In genomic region chr20:368915-369314, GRCh38 we compare ENCODE assay signal across 16 cellular contexts. TPM values are rescaled to one million over a fixed set of nuclear protein-coding genes. Genes with fewer than 3 reads are reported as not detected.
DNase-seq lines count a peak whose midpoint lies in the region; ATAC-seq and TF ChIP-seq lines count a peak whose summit lies in the region.
"Had no signal": no experiment of that assay in that cellular context is flagged by ENCODE, and none has a peak within 500 bp of the region (broad histone marks: within the 10 kb centered on the region; RNA-seq: fewer than 3 reads in every experiment).

No MANE protein-coding gene starts in this region.

- no peak overlapping the region for H2AFZ ChIP-seq in PC-3 (ENCODE audit: low read length)

- no peak for ATAC-seq in activated T-cell treated with anti-CD3 and anti-CD28 coated beads, Interleukin-2, amount 50 U/mL, for 72 hours (replicated peaks in 1 of 2)
- ATAC-seq in activated T-cell treated with anti-CD3 and anti-CD28 coated beads, Interleukin-2, amount 50 U/mL, for 4 hours: no peak
- ATAC-seq in PC-3 (no peak), GM19035 (IDR thresholded peaks at IDR 0.05; ENCODE audit: unreplicated experiment) (no peak)
- ATAC-seq: CD8-positive, alpha-beta T cell had no signal

- H3K36me3 ChIP-seq in PC-3 (ENCODE audit: low read depth, low read length) (no peaks in the 10 kb centered on the region), HAP-1 (replicated peaks) (no peaks in the 10 kb centered on the region)

- peaks cover 4% of the 10 kb centered on the region for H3F3A ChIP-seq in PC-3 (ENCODE audit: low read length, unreplicated experiment)

- H3K79me2 ChIP-seq in PC-3 (ENCODE audit: low read length): peaks cover 5% of the 10 kb centered on the region; the same call in 1 of the 2 replicates

- no peak overlapping the region for H3K9ac ChIP-seq in PC-3 (ENCODE audit: low read length)
- H3K9ac ChIP-seq: KMS-11 had no signal

- H3K4me1 Mint-ChIP-seq in activated T-cell treated with anti-CD3 and anti-CD28 coated beads, Interleukin-2, amount 50 U/mL, for 72 hours (ENCODE audit: low read depth): peaks cover 74% of the 10 kb centered on the region
- H3K4me1 Mint-ChIP-seq in activated T-cell treated with anti-CD3 and anti-CD28 coated beads, Interleukin-2, amount 50 U/mL, for 4 hours (ENCODE audit: low read depth): peaks cover 33% of the 10 kb centered on the region
- peaks cover 22% of the 10 kb centered on the region for H3K4me1 Mint-ChIP-seq in brain
- H3K4me1 Mint-ChIP-seq in type B pancreatic cell (ENCODE audit: unreplicated experiment): peaks cover 29% of the 10 kb centered on the region

- H3K9me3 ChIP-seq in PC-3 (ENCODE audit: low read length) (no peaks in the 10 kb centered on the region), HAP-1 (no peaks in the 10 kb centered on the region)

- H3K4me2 ChIP-seq in PC-3 (ENCODE audit: low read length): no peak overlapping the region
- H3K4me2 ChIP-seq: KMS-11 had no signal

- no peak overlapping the region for H3K4me3 Mint-ChIP-seq in activated T-cell treated with anti-CD3 and anti-CD28 coated beads, Interleukin-2, amount 50 U/mL, for 72 hours
- H3K4me3 Mint-ChIP-seq in activated T-cell treated with anti-CD3 and anti-CD28 coated beads, Interleukin-2, amount 50 U/mL, for 4 hours: no peak overlapping the region
- no peak overlapping the region for H3K4me3 Mint-ChIP-seq in brain
- H3K4me3 Mint-ChIP-seq in type B pancreatic cell: peak overlapping the region; percentile 53
- H3K4me3 Mint-ChIP-seq: CD8-positive, alpha-beta T cell had no signal

- no peaks in the 10 kb centered on the region for H3K9me3 Mint-ChIP-seq in activated T-cell treated with anti-CD3 and anti-CD28 coated beads, Interleukin-2, amount 50 U/mL, for 72 hours
- H3K9me3 Mint-ChIP-seq in activated T-cell treated with anti-CD3 and anti-CD28 coated beads, Interleukin-2, amount 50 U/mL, for 4 hours: no peaks in the 10 kb centered on the region
- H3K9me3 Mint-ChIP-seq in brain: peaks cover 0 to 9% (median 0%) of the 10 kb centered on the region in 5 experiments
- no peaks in the 10 kb centered on the region for H3K9me3 Mint-ChIP-seq in type B pancreatic cell
- H3K9me3 Mint-ChIP-seq: CD8-positive, alpha-beta T cell had no signal

- H3K27ac ChIP-seq in PC-3 (ENCODE audit: low read length): peak overlapping the region; percentile 92; the same call in 1 of the 2 replicates
- H3K27ac ChIP-seq: KMS-11 had no signal

- no peaks in the 10 kb centered on the region for H3K27me3 Mint-ChIP-seq in activated T-cell treated with anti-CD3 and anti-CD28 coated beads, Interleukin-2, amount 50 U/mL, for 72 hours (ENCODE audit: low read depth)
- H3K27me3 Mint-ChIP-seq in activated T-cell treated with anti-CD3 and anti-CD28 coated beads, Interleukin-2, amount 50 U/mL, for 4 hours (ENCODE audit: low read depth): peaks cover 2% of the 10 kb centered on the region
- H3K27me3 Mint-ChIP-seq in brain (peaks cover 19% of the 10 kb centered on the region), type B pancreatic cell (no peaks in the 10 kb centered on the region)

- H3K9me2 ChIP-seq in PC-3 (replicated peaks; ENCODE audit: low read length): no peaks in the 10 kb centered on the region

- TF ChIP-seq CTCF in PC-3 (conservative IDR thresholded peaks at IDR 0.05; ENCODE audit: low read depth, low read length) (no peak), brain (conservative IDR thresholded peaks at IDR 0.05) (no peak), type B pancreatic cell (conservative IDR thresholded peaks at IDR 0.05) (no peak)

- H4K20me1 ChIP-seq in PC-3 (ENCODE audit: low read length): no peaks in the 10 kb centered on the region

- no peak for DNase-seq in activated T-cell treated with anti-CD3 and anti-CD28 coated beads, Interleukin-2, amount 50 U/mL, for 72 hours
- DNase-seq in activated T-cell treated with anti-CD3 and anti-CD28 coated beads, Interleukin-2, amount 50 U/mL, for 4 hours: no peak
- no peak for DNase-seq in PC-3
- DNase-seq in type B pancreatic cell (ENCODE audit: extremely low spot score, unreplicated experiment): no peak
- DNase-seq in NCI-H1048 (lab: John Stamatoyannopoulos, UW): no peak
- DNase-seq in HAP-1 (ENCODE audit: low spot score in 2 of 2): no peak
- DNase-seq: ACHN; CD8-positive, alpha-beta T cell; DMS 273 treated with DMSO at 0.1 percent for 48 hours; GOT3; NCI-H187 treated with DMSO at 0.1 percent for 48 hours; NCI-H2171; NCI-H510A had no signal

- no peaks in the 10 kb centered on the region for H3K27me3 ChIP-seq in PC-3 (ENCODE audit: low read length)
- H3K27me3 ChIP-seq in HAP-1 (ENCODE audit: low read depth): no peaks in the 10 kb centered on the region

- no peak overlapping the region for H3K4me3 ChIP-seq in PC-3 (ENCODE audit: low read length)
- no peak overlapping the region for H3K4me3 ChIP-seq in HAP-1

- BruUV-seq in PC-3 (replicated peaks; lab: Mats Ljungman, UMichigan): no TSS peak

- in situ Hi-C loops in HAP-1 (cut with MboI; ENCODE audit: low sequenced_read_pairs): no loop called here

- CTCF ChIA-PET in PC-3 (lab: Charles Lee): interaction anchor here (0.6 kb wide), 1 partner anchor 31 kb away, joined by 3 read pairs; no protein-coding TSS in a partner anchor

- H3K36me3 Mint-ChIP-seq in activated T-cell treated with anti-CD3 and anti-CD28 coated beads, Interleukin-2, amount 50 U/mL, for 72 hours (ENCODE audit: insufficient read depth in 2 of 2): no peaks in the 10 kb centered on the region
- no peaks in the 10 kb centered on the region for H3K36me3 Mint-ChIP-seq in activated T-cell treated with anti-CD3 and anti-CD28 coated beads, Interleukin-2, amount 50 U/mL, for 4 hours (ENCODE audit: insufficient read depth)
- no peaks in the 10 kb centered on the region for H3K36me3 Mint-ChIP-seq in brain
- H3K36me3 Mint-ChIP-seq in type B pancreatic cell: no peaks in the 10 kb centered on the region
- H3K36me3 Mint-ChIP-seq: CD8-positive, alpha-beta T cell had no signal

- intact Hi-C loops in PC-3 (cut with micrococcal nuclease): no loop called here

- POLR2A ChIA-PET in PC-3 (lab: Charles Lee; ENCODE audit: unreplicated experiment): no interaction called here

- peak overlapping the region; percentile 36 for H3K27ac Mint-ChIP-seq in activated T-cell treated with anti-CD3 and anti-CD28 coated beads, Interleukin-2, amount 50 U/mL, for 72 hours
- H3K27ac Mint-ChIP-seq in brain: peak overlapping the region in 3 of 5 experiments; percentile 16 to 44 (median 32)
- peak overlapping the region; percentile 81 for H3K27ac Mint-ChIP-seq in type B pancreatic cell
- H3K27ac Mint-ChIP-seq: CD8-positive, alpha-beta T cell had no signal

- H3K4me1 ChIP-seq in PC-3 (ENCODE audit: insufficient read depth, low read length): peaks cover 86% of the 10 kb centered on the region
- peaks cover 17% of the 10 kb centered on the region for H3K4me1 ChIP-seq in HAP-1

RNA-seq across cellular contexts. Expression of gene TRIB3, which starts 11.6 kb away (rescaled TPM):
- total RNA-seq in activated T-cell treated with anti-CD3 and anti-CD28 coated beads, Interleukin-2, amount 50 U/mL, for 72 hours: 100 to 1,000 TPM; 165 to 281 TPM
- total RNA-seq in activated T-cell treated with anti-CD3 and anti-CD28 coated beads, Interleukin-2, amount 50 U/mL, for 4 hours: 10 to 100 TPM; 34.6 to 45.2 (median 37.0) TPM
- 160 and 193 TPM in 2 replicates for total RNA-seq in PC-3 (2014; rRNA removed)
- polyA plus RNA-seq in brain (ENCODE audit: insufficient read depth, low read depth, low replicate concordance): 28.7 TPM
- total RNA-seq in type B pancreatic cell (ENCODE audit: low replicate concordance): 8.3 and 17.0 TPM in 2 replicates

RNA-seq across cellular contexts. Expression of gene NRSN2, which starts 22.0 kb away (rescaled TPM):
- total RNA-seq in activated T-cell treated with anti-CD3 and anti-CD28 coated beads, Interleukin-2, amount 50 U/mL, for 72 hours: 10 to 100 TPM; 12.9 to 14.7 TPM
- 1 to 10 TPM; 2.7 to 3.2 (median 2.8) TPM for total RNA-seq in activated T-cell treated with anti-CD3 and anti-CD28 coated beads, Interleukin-2, amount 50 U/mL, for 4 hours
- total RNA-seq in PC-3 (2014; rRNA removed): 50.7 and 55.7 TPM in 2 replicates
- 185 TPM for polyA plus RNA-seq in brain (ENCODE audit: insufficient read depth, low read depth, low replicate concordance)
- 33.8 and 43.0 TPM in 2 replicates for total RNA-seq in type B pancreatic cell (ENCODE audit: low replicate concordance)

RNA-seq across cellular contexts. Expression of gene RBCK1, which starts 39.2 kb away (rescaled TPM):
- 100 to 1,000 TPM; 176 to 198 TPM for total RNA-seq in activated T-cell treated with anti-CD3 and anti-CD28 coated beads, Interleukin-2, amount 50 U/mL, for 72 hours
- total RNA-seq in activated T-cell treated with anti-CD3 and anti-CD28 coated beads, Interleukin-2, amount 50 U/mL, for 4 hours: 100 to 1,000 TPM in 2 of 3 donors, 10 to 100 TPM in 1; 87.1 to 104 (median 103) TPM
- total RNA-seq in PC-3 (2014; rRNA removed) (115 and 137 TPM in 2 replicates), type B pancreatic cell (ENCODE audit: low replicate concordance) (81.3 and 84.9 TPM in 2 replicates)
- 63.0 TPM for polyA plus RNA-seq in brain (ENCODE audit: insufficient read depth, low read depth, low replicate concordance)

RNA-seq across cellular contexts. Expression of gene SOX12, which starts 43.6 kb away (rescaled TPM):
- 10 to 100 TPM in 1 of 2 donors, 1 to 10 TPM in 1; 7.8 to 11.7 TPM for total RNA-seq in activated T-cell treated with anti-CD3 and anti-CD28 coated beads, Interleukin-2, amount 50 U/mL, for 72 hours
- 1 to 10 TPM; 3.9 to 8.5 (median 6.4) TPM for total RNA-seq in activated T-cell treated with anti-CD3 and anti-CD28 coated beads, Interleukin-2, amount 50 U/mL, for 4 hours
- total RNA-seq in PC-3 (2014; rRNA removed): 13.8 and 18.7 TPM in 2 replicates
- 38.3 TPM for polyA plus RNA-seq in brain (ENCODE audit: insufficient read depth, low read depth, low replicate concordance)
- total RNA-seq in type B pancreatic cell (ENCODE audit: low replicate concordance): 9.9 and 52.7 TPM in 2 replicates
